In the genomic region with DNA sequence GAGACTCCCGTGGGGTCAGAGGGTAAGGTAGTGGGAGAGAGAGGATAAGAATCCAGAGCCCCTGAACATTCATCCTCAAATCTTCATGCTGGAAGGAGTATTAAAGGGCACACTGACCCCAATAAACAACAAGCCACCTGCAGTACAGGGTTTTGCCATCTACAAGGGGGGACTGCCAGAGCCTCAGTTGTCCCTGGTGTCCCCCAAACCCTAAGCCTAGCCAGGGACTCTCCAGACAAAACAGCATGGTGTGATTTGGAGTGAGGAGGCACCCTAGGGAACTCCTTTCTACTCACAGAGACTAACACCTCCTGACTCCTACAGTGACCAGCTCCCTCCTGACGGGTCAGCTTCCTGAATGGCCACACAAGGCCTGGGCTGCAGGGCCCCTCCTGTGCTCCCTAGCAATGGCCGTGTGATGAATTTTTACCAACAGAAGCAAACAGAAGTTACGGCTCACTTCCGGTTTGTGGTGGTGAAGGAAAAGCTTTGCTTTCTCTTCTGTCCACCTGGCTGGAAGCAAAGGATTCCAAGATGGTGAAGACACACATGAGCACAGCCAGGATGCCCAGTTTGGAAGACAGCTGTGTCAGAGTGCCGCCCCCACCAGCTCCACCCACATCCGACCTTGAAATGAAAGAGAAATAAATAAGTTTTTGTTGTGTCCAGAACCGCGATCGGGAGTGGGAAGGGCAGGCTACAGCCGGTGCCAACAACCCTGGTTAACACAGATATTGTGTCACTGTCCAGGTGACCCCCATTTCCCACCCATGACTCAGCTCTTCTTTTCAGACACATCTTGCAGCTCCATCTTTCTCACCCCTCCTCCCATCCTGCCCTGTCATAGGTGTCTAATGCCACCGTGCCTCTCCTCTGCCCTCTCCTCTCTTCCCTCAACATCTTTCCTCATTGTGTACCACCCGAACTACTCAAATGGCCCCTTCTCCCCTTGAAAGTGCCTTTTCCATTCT, we compare ENCODE assay signal across 10 cellular contexts.
DNase-seq lines count a peak whose midpoint lies in the region; ATAC-seq lines count a peak whose summit lies in the region.
"Had no signal": no experiment of that assay in that cellular context is flagged by ENCODE, and none has a peak within 500 bp of the region (broad histone marks: within the 10 kb centered on the region; RNA-seq: fewer than 3 reads in every experiment).

No MANE protein-coding gene starts in this region.

- H3K27me3 Mint-ChIP-seq in CD4-positive, alpha-beta memory T cell: peaks cover 1 to 2% of the 10 kb centered on the region in 2 donors
- peaks cover 2% of the 10 kb centered on the region for H3K27me3 Mint-ChIP-seq in IgD-negative memory B cell
- peaks cover 8% of the 10 kb centered on the region for H3K27me3 Mint-ChIP-seq in activated T-helper 2 cell treated with anti-CD3 and anti-CD28 coated beads, Interferon-gamma antibody, Interleukin-2, Interleukin-4, amounts not matched to agents 10 μg/mL and 5 μg/mL and 100 μg/mL, durations not matched to agents 14 hours and 24 hours and 36 hours (ENCODE audit: low read depth)

- POLR2A ChIA-PET in CD4-positive, alpha-beta memory T cell (lab: Charles Lee; ENCODE audit: partially characterized antibody): interaction anchor here (0.8 kb wide), 1 partner anchor 71 kb away, joined by 3 read pairs; no protein-coding TSS in a partner anchor

- no peaks in the 10 kb centered on the region for H3K36me3 Mint-ChIP-seq in CD4-positive, alpha-beta memory T cell
- no peaks in the 10 kb centered on the region for H3K36me3 Mint-ChIP-seq in IgD-negative memory B cell
- no peaks in the 10 kb centered on the region for H3K36me3 Mint-ChIP-seq in activated T-helper 2 cell treated with anti-CD3 and anti-CD28 coated beads, Interferon-gamma antibody, Interleukin-2, Interleukin-4, amounts not matched to agents 10 μg/mL and 5 μg/mL and 100 μg/mL, durations not matched to agents 14 hours and 24 hours and 36 hours (ENCODE audit: low read depth)

- H3K36me3 ChIP-seq in CD4-positive, alpha-beta memory T cell (ENCODE audit: insufficient read depth, low read length): no peaks in the 10 kb centered on the region
- no peaks in the 10 kb centered on the region for H3K36me3 ChIP-seq in mucosa of rectum (ENCODE audit: control insufficient read depth in 2 of 2, insufficient read depth in 2 of 2, low read length in 2 of 2)
- H3K36me3 ChIP-seq: tibial nerve had no signal

- no peaks in the 10 kb centered on the region for H3K4me1 ChIP-seq in CD4-positive, alpha-beta memory T cell (ENCODE audit: insufficient read depth, low read length)
- peaks cover 2 to 6% of the 10 kb centered on the region in 2 donors for H3K4me1 ChIP-seq in mucosa of rectum (ENCODE audit: control insufficient read depth in 2 of 2, insufficient read depth in 2 of 2, low read length in 2 of 2)

- H3K9ac ChIP-seq in mucosa of rectum (ENCODE audit: low read depth in 1 of 2, low read length in 2 of 2): peak overlapping the region in 1 of 2 donors; percentile 41

- H3K9me3 ChIP-seq in CD4-positive, alpha-beta memory T cell (ENCODE audit: control insufficient read depth in 1 of 2, low read length in 2 of 2): no peaks in the 10 kb centered on the region
- no peaks in the 10 kb centered on the region for H3K9me3 ChIP-seq in mucosa of rectum (ENCODE audit: control insufficient read depth in 2 of 2, low read length in 2 of 2)
- H3K9me3 ChIP-seq: tibial nerve had no signal

- no peak overlapping the region for H3K27ac ChIP-seq in CD4-positive, alpha-beta memory T cell (ENCODE audit: low read depth, low read length)
- H3K27ac ChIP-seq in mucosa of rectum (ENCODE audit: low read depth in 2 of 2, low read length in 2 of 2): no peak overlapping the region

- ATAC-seq in HG03139 (IDR thresholded peaks at IDR 0.05; ENCODE audit: unreplicated experiment) (no peak), HG02981 (IDR thresholded peaks at IDR 0.05; ENCODE audit: unreplicated experiment) (no peak), GM21360 (IDR thresholded peaks at IDR 0.05; ENCODE audit: unreplicated experiment) (no peak)

- intact Hi-C loops in CD4-positive, alpha-beta memory T cell (cut with micrococcal nuclease): no loop called here
- intact Hi-C loops in activated T-helper 2 cell treated with anti-CD3 and anti-CD28 coated beads, Interferon-gamma antibody, Interleukin-2, Interleukin-4, amounts not matched to agents 10 μg/mL and 5 μg/mL and 100 μg/mL, durations not matched to agents 14 hours and 24 hours and 36 hours (cut with micrococcal nuclease): no loop called here

- H3K27ac Mint-ChIP-seq in CD4-positive, alpha-beta memory T cell: peak overlapping the region in 6 of 7 donors; percentile 4 to 92 (median 50)
- peak overlapping the region in 1 of 3 donors; percentile 27 for H3K27ac Mint-ChIP-seq in IgD-negative memory B cell
- H3K27ac Mint-ChIP-seq in activated T-helper 2 cell treated with anti-CD3 and anti-CD28 coated beads, Interferon-gamma antibody, Interleukin-2, Interleukin-4, amounts not matched to agents 10 μg/mL and 5 μg/mL and 100 μg/mL, durations not matched to agents 14 hours and 24 hours and 36 hours: peak overlapping the region; percentile 29
- H3K27ac Mint-ChIP-seq: nephron had no signal

- CTCF ChIA-PET in CD4-positive, alpha-beta memory T cell (lab: Charles Lee; ENCODE audit: partially characterized antibody): interaction anchor here (1.1 kb wide), 2 partner anchors 38 to 72 kb away, joined by 3 to 4 read pairs; no protein-coding TSS in a partner anchor

- peaks cover 0 to 3% (median 0%) of the 10 kb centered on the region in 8 donors for H3K9me3 Mint-ChIP-seq in CD4-positive, alpha-beta memory T cell
- H3K9me3 Mint-ChIP-seq in IgD-negative memory B cell: no peaks in the 10 kb centered on the region
- no peaks in the 10 kb centered on the region for H3K9me3 Mint-ChIP-seq in activated T-helper 2 cell treated with anti-CD3 and anti-CD28 coated beads, Interferon-gamma antibody, Interleukin-2, Interleukin-4, amounts not matched to agents 10 μg/mL and 5 μg/mL and 100 μg/mL, durations not matched to agents 14 hours and 24 hours and 36 hours
- H3K9me3 Mint-ChIP-seq: nephron had no signal

- H3K4me3 ChIP-seq in CD4-positive, alpha-beta memory T cell (ENCODE audit: low read length in 2 of 2): peak overlapping the region in 1 of 2 donors; percentile 28
- H3K4me3 ChIP-seq in mucosa of rectum (ENCODE audit: low read length in 2 of 2): peak overlapping the region; percentile 71 to 76
- H3K4me3 ChIP-seq: tibial nerve had no signal

- peaks cover 3 to 10% (median 7%) of the 10 kb centered on the region in 4 donors for H3K4me1 Mint-ChIP-seq in CD4-positive, alpha-beta memory T cell
- H3K4me1 Mint-ChIP-seq in IgD-negative memory B cell: peaks cover 0 to 7% (median 4%) of the 10 kb centered on the region in 3 donors
- peaks cover 9% of the 10 kb centered on the region for H3K4me1 Mint-ChIP-seq in activated T-helper 2 cell treated with anti-CD3 and anti-CD28 coated beads, Interferon-gamma antibody, Interleukin-2, Interleukin-4, amounts not matched to agents 10 μg/mL and 5 μg/mL and 100 μg/mL, durations not matched to agents 14 hours and 24 hours and 36 hours (ENCODE audit: low read depth)

- DNase-seq in CD4-positive, alpha-beta memory T cell: peak in 2 of 5 donors; percentile 6 to 9
- no peak for DNase-seq in activated T-helper 2 cell treated with anti-CD3 and anti-CD28 coated beads, Interferon-gamma antibody, Interleukin-2, Interleukin-4, amounts not matched to agents 10 μg/mL and 5 μg/mL and 100 μg/mL, durations not matched to agents 14 hours and 24 hours and 36 hours (ENCODE audit: low spot score)
- no peak for DNase-seq in NCI-H2107 treated with DMSO at 0.1 percent for 48 hours (lab: John Stamatoyannopoulos, UW; ENCODE audit: unreplicated experiment)

- H3K27me3 ChIP-seq in CD4-positive, alpha-beta memory T cell (ENCODE audit: insufficient read depth, low read length): no peaks in the 10 kb centered on the region
- no peaks in the 10 kb centered on the region for H3K27me3 ChIP-seq in mucosa of rectum (ENCODE audit: control insufficient read depth in 2 of 2, insufficient read depth in 2 of 2, low read length in 2 of 2)
- H3K27me3 ChIP-seq: tibial nerve had no signal

- H3K4me3 Mint-ChIP-seq in CD4-positive, alpha-beta memory T cell: peak overlapping the region; percentile 68 to 87 (median 80)
- peak overlapping the region in 3 of 4 donors; percentile 70 to 89 (median 79) for H3K4me3 Mint-ChIP-seq in IgD-negative memory B cell
- peak overlapping the region; percentile 43 for H3K4me3 Mint-ChIP-seq in activated T-helper 2 cell treated with anti-CD3 and anti-CD28 coated beads, Interferon-gamma antibody, Interleukin-2, Interleukin-4, amounts not matched to agents 10 μg/mL and 5 μg/mL and 100 μg/mL, durations not matched to agents 14 hours and 24 hours and 36 hours (ENCODE audit: low read depth)
